In the genomic region with DNA sequence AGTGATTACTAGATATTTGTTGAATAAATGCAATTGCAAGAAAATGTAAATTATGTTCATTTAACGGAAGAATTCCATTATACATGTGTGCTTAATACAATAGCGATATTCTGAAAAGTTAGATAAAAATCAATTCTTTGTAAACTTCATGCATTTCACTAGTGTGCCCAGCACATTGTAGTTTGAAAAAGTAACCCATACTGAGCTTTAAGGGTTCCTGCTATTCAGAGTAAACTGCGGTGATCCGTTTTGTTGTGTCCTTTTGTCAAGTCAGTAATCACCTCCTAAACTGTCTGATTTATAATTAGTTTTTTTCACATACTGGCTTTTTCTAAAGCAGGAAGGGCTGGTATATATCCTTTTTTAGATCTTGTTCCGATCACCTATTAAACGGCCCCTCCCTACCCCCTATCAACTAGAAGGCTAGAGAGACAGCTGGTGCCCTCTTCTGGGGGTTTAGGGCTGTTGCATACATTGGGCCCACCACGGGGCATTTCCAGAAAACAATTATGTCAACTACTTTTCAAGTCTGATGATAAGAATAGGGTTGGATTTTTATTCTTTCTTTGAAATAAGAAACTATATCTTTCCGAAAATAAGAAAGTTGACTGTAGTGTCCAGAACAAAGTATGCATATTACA, we compare ENCODE assay signal across 1 cellular context.
TF ChIP-seq lines count a peak whose summit lies in the region.

No MANE protein-coding gene starts in this region.

TF ChIP-seq in HepG2, 621 proteins besides CTCF, POLR2A, EP300 and RAD21 (continued from another document):
- TF ChIP-seq PATZ1 (CRISPR knock-in tag; IDR thresholded peaks at IDR 0.05): 0 out of 2 replicates have a peak, but pooled peaks have one; percentile 22
TF ChIP-seq in HepG2: peak in this region for 3.
